ENCODE assay signal across 8 cellular contexts in the genomic region with DNA sequence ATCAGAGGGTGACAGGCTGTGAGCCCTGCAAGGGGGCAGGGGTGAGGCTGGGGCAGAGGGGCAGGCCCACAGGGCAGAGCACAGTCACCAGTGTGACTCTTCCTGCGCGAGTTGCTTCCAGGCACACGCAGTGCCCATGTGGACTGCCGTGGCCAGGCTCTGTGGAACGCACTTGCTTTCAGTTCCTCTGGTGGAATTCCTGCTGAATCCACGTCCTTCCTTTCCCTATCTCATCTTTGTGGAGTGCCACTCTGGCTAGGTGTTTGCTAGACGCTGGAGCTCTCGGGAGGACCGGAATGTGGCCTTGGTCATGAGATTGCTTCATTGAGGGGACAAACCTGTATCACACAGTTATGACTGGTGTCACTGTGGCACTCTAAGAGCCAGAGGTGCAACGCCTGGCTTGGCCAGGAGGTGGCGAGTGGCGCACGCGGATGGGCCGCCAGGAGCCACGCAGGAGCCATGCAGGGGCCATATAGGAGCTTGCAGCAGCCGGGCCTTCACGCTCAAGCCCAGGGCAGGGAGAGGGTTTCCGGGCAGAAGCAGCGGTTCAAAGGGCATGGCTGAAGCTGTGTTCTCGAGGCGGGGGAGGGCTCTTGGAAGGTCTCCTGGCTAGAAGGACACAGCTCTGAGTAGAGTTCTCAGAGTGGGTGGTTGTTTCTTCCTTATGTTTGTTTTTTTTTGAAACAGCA. TPM values are rescaled to one million over a fixed set of nuclear protein-coding genes. Genes with fewer than 3 reads are reported as not detected.
A peak's percentile ranks its signal among the peaks of the same experiment; 100 is the strongest.
DNase-seq lines count a peak whose midpoint lies in the region; ATAC-seq, FAIRE-seq and TF ChIP-seq lines count a peak whose summit lies in the region.

No MANE protein-coding gene starts in this region.

- ATAC-seq in GM19324 (IDR thresholded peaks at IDR 0.05; ENCODE audit: low FRiP score, unreplicated experiment), result no peak

- no peaks in the 10 kb centered on the region for H3K27me3 Mint-ChIP-seq in mesothelial cell of epicardium (ENCODE audit: low read depth)

- H3K9ac ChIP-seq in H1 (replicated peaks in 1 of 4; ENCODE audit: extremely low read depth in 1 of 4, low read depth in 3 of 4, low read length in 3 of 4), result no peak overlapping the region

- peak; percentile 99 for TF ChIP-seq CTCF in BJ (IDR thresholded peaks at IDR 0.05; ENCODE audit: insufficient read depth, low read depth, low read length)
- peak; percentile 92 to 96 (median 96) for TF ChIP-seq CTCF in H1 (IDR thresholded peaks at IDR 0.05; ENCODE audit: control extremely low read depth in 1 of 3, insufficient read depth in 1 of 3, low read depth in 1 of 3, low read length in 3 of 3)
- TF ChIP-seq CTCF in mesothelial cell of epicardium (IDR thresholded peaks at IDR 0.05; ENCODE audit: unreplicated experiment), result peak; percentile 86

- CTCF ChIA-PET in BJ (lab: Yijun Ruan, JAX) (interaction anchor here (0.6 to 2.8 kb wide), 37 partner anchors 9 to 1698 kb away, joined by 3 to 21 read pairs (median 4); a partner anchor contains a TSS), HEK293T (lab: Yijun Ruan, JAX) (interaction anchor here (0.6 to 1.2 kb wide), 10 partner anchors 11 to 614 kb away, joined by 3 to 6 read pairs (median 4); no protein-coding TSS in a partner anchor), H1 (lab: Charles Lee; ENCODE audit: partially characterized antibody) (interaction anchor here (0.5 to 3.3 kb wide), 23 partner anchors 10 to 326 kb away, joined by 3 to 25 read pairs (median 3); no protein-coding TSS in a partner anchor)

- H2BK20ac ChIP-seq in H1 (ENCODE audit: low read length), result no peak overlapping the region

- no peak overlapping the region for H2AFZ ChIP-seq in H1 (ENCODE audit: low read length)

- no peak overlapping the region for H2BK15ac ChIP-seq in H1 (ENCODE audit: low read length)

- FAIRE-seq in H1 (lab: Jason Lieb, UNC), result peak; percentile 65

- H4K5ac ChIP-seq in H1 (ENCODE audit: insufficient read length, low read depth, low read length), result no peak overlapping the region

- H3K14ac ChIP-seq in H1 (ENCODE audit: insufficient read length), result no peak overlapping the region

- no peak overlapping the region for H3K27ac Mint-ChIP-seq in mesothelial cell of epicardium

- H3K4me1 ChIP-seq in H1 (replicated peaks in 1 of 4; ENCODE audit: control insufficient read depth in 3 of 4, insufficient read depth in 4 of 4, low read length in 3 of 4), result no peaks in the 10 kb centered on the region; a peak in 2 of 7 replicates

- peak; percentile 81 to 86 for TF ChIP-seq RAD21 in H1 (IDR thresholded peaks at IDR 0.05 in 1 of 2, conservative IDR thresholded peaks at IDR 0.05 in 1 of 2; ENCODE audit: low read depth in 2 of 2, low read length in 2 of 2)

- TF ChIP-seq EP300 in H1 (IDR thresholded peaks at IDR 0.05; ENCODE audit: borderline replicate concordance in 1 of 2, low read depth in 2 of 2, low read length in 2 of 2), result no peak

- no peak overlapping the region for H2BK12ac ChIP-seq in H1 (ENCODE audit: low read depth, low read length)

- no peak overlapping the region for H3K56ac ChIP-seq in H1 (replicated peaks; ENCODE audit: insufficient read length, low read depth, low read length)

- no peak overlapping the region for H3K27ac ChIP-seq in H1 (ENCODE audit: low read depth, low read length)

- H4K20me1 ChIP-seq in H1 (replicated peaks in 1 of 2; ENCODE audit: control insufficient read depth in 1 of 2, insufficient read depth in 2 of 2, low read length in 2 of 2), result peaks cover 0 to 8% of the 10 kb centered on the region in 2 experiments

- H3K23ac ChIP-seq in H1 (ENCODE audit: insufficient read length), result no peak overlapping the region

- H3K36me3 Mint-ChIP-seq in mesothelial cell of epicardium, result peaks cover 9% of the 10 kb centered on the region

- no peak overlapping the region; the same call in 1 of the 2 replicates for H4K8ac ChIP-seq in H1 (ENCODE audit: extremely low read depth, insufficient read depth, low read length)

- H4K91ac ChIP-seq in H1 (replicated peaks; ENCODE audit: insufficient read length, low read length), result no peak overlapping the region

- H2AK5ac ChIP-seq in H1 (ENCODE audit: low read depth, low read length), result no peak overlapping the region

- no peak for TF ChIP-seq POLR2A in H1 (IDR thresholded peaks at IDR 0.05; ENCODE audit: control extremely low read depth in 1 of 2, low read depth in 2 of 2, low read length in 2 of 2)

- no peaks in the 10 kb centered on the region for H3K9me3 Mint-ChIP-seq in mesothelial cell of epicardium

- no peak overlapping the region for H3K18ac ChIP-seq in H1 (ENCODE audit: extremely low read depth, low read length)

- H3K4ac ChIP-seq in H1 (replicated peaks; ENCODE audit: insufficient read length, low read depth, low read length), result no peak overlapping the region

- H3K4me3 ChIP-seq in BJ (ENCODE audit: low read depth, low read length), result no peak overlapping the region
- H3K4me3 ChIP-seq in H1 (ENCODE audit: extremely low read depth in 1 of 4, insufficient read depth in 2 of 4, low read depth in 3 of 4, low read length in 4 of 4), result no peak overlapping the region

- H3K4me3 Mint-ChIP-seq in mesothelial cell of epicardium, result no peak overlapping the region

- H3K9me3 ChIP-seq in H1 (ENCODE audit: insufficient read depth in 2 of 2, low read depth in 1 of 2, low read length in 1 of 2), result no peaks in the 10 kb centered on the region

- POLR2A ChIA-PET in BJ (lab: Charles Lee) (no interaction called here), HEK293T (lab: Yijun Ruan, JAX) (no interaction called here), H1 (lab: Charles Lee; ENCODE audit: partially characterized antibody) (interaction anchor here (1.5 kb wide), 1 partner anchor 36 kb away, joined by 4 read pairs; a partner anchor contains a TSS)

- H3K4me2 ChIP-seq in H1 (ENCODE audit: insufficient read depth in 1 of 2, low read depth in 2 of 2, low read length in 2 of 2), result no peak overlapping the region

- peaks cover 0 to under 1% of the 10 kb centered on the region in 2 experiments; a peak in 1 of 4 replicates for H3K79me2 ChIP-seq in H1 (ENCODE audit: control insufficient read depth in 1 of 2, insufficient read depth in 2 of 2, low read length in 2 of 2)

- no peaks in the 10 kb centered on the region for H3K23me2 ChIP-seq in H1 (ENCODE audit: low read depth, low read length)

- H3K27me3 ChIP-seq in BJ (ENCODE audit: control insufficient read depth, insufficient read depth, low read length) (no peaks in the 10 kb centered on the region), H1 (replicated peaks in 1 of 4; ENCODE audit: control insufficient read depth in 3 of 4, extremely low read depth in 1 of 4, insufficient read depth in 3 of 4, low read length in 3 of 4) (no peaks in the 10 kb centered on the region)

- peaks cover 3% of the 10 kb centered on the region for H3K4me1 Mint-ChIP-seq in mesothelial cell of epicardium

- no peak overlapping the region for H2BK120ac ChIP-seq in H1 (replicated peaks; ENCODE audit: low read depth, low read length)

- H3K79me1 ChIP-seq in H1 (ENCODE audit: low read depth, low read length), result peaks cover 3% of the 10 kb centered on the region; the same call in 1 of the 2 replicates

- H3K36me3 ChIP-seq in BJ (ENCODE audit: control insufficient read depth, insufficient read depth, low read length) (peaks cover 27% of the 10 kb centered on the region), H1 (ENCODE audit: control insufficient read depth in 2 of 4, insufficient read depth in 4 of 4, low read length in 3 of 4) (peaks cover 0 to 6% (median under 1%) of the 10 kb centered on the region in 4 experiments; a peak in 3 of 8 replicates)

- DNase-seq in BJ (ENCODE audit: low read depth), result no peak
- peak; percentile 86 for DNase-seq in HEK293T (ENCODE audit: extremely low spot score)
- DNase-seq in NCI-H748 treated with DMSO at 0.1 percent for 48 hours (lab: John Stamatoyannopoulos, UW), result peak; percentile 18
- peak; percentile 50 to 63 (median 59) for DNase-seq in activated CD8-positive, alpha-beta memory T cell treated with anti-CD3 and anti-CD28 coated beads for 48 hours (ENCODE audit: low read depth in 2 of 3, low spot score in 2 of 3)
- DNase-seq in H1 (ENCODE audit: low read depth in 1 of 2, low spot score in 2 of 2), result peak; percentile 70 to 94
- peak in 1 of 2 experiments; percentile 83 for DNase-seq in mesothelial cell of epicardium (ENCODE audit: low spot score in 2 of 2, unreplicated experiment in 2 of 2)
- DNase-seq in stimulated activated CD8-positive, alpha-beta memory T cell treated with anti-CD3 and anti-CD28 coated beads, Interleukin-2, amount 100 ng/mL, for 48 hours (ENCODE audit: low read depth in 2 of 2), result peak; percentile 62 to 69

- WGBS in H1 (ENCODE audit: extremely low coverage in 1 of 2, insufficient coverage in 1 of 2, insufficient read length in 1 of 2, insufficient replicate concordance in 2 of 2, low coverage in 1 of 2, low lambda C conversion rate in 2 of 2, missing lambda C conversion rate in 1 of 2), 2 experiments, result 46% methylated on average over 22 of the region's 22 CpGs; no CpG with 5 or more reads in 1 of the 2 experiments

- no peak overlapping the region for H2BK5ac ChIP-seq in H1 (ENCODE audit: low read depth, low read length)

TF ChIP-seq in HEK293T, 16 proteins besides CTCF, POLR2A, EP300 and RAD21 (continues in another document):
- no peak for TF ChIP-seq FOXM1 (IDR thresholded peaks at IDR 0.05; ENCODE audit: borderline replicate concordance)
- TF ChIP-seq SUZ12 (IDR thresholded peaks at IDR 0.05), result no peak
- TF ChIP-seq ZNF384 (IDR thresholded peaks at IDR 0.05), result no peak
- TF ChIP-seq SP1 (IDR thresholded peaks at IDR 0.05), result no peak

TF ChIP-seq in H1, 55 proteins besides CTCF, POLR2A, EP300 and RAD21 (continues in another document):
- TF ChIP-seq YY1 (IDR thresholded peaks at IDR 0.05; ENCODE audit: low read depth, low read length) (0 out of 2 replicates have a peak, but pooled peaks have one; percentile 9), TBP (IDR thresholded peaks at IDR 0.05; ENCODE audit: low read depth, low read length) (peak; percentile 50; the same call in 1 of the 2 replicates), TAF7 (optimal IDR thresholded peaks at IDR 0.05; ENCODE audit: borderline replicate concordance, low read depth, low read length) (no peak), GABPA (IDR thresholded peaks at IDR 0.05; ENCODE audit: borderline replicate concordance, insufficient read depth, low read length) (peak; percentile 63; the same call in 1 of the 2 replicates), CREB1 (IDR thresholded peaks at IDR 0.05) (0 out of 2 replicates have a peak, but pooled peaks have one; percentile 6)

RNA-seq across cellular contexts. Expression of a gene that starts 36.1 kb away (rescaled TPM):
- polyA plus RNA-seq in BJ (2011; rRNA removed) (20.5 and 24.2 TPM in 2 replicates), H1 (2011; rRNA removed) (11.9 and 14.0 TPM in 2 replicates)
- polyA minus RNA-seq in BJ (2011; rRNA and poly(A)+ RNA removed), result 11.9 and 12.4 TPM in 2 replicates
- total RNA-seq in H1 (2021; fragmentation: NEBNext Ultra II Directional; extraction: Animal tissue kit (Norgen Biotek cat#: 25700)), result 18.4 and 19.0 TPM in 2 replicates
- polyA plus RNA-seq in H1 (2011; cell fraction: cytosol; rRNA removed), result 11.3 TPM
- 11.6 TPM for polyA plus RNA-seq in H1 (2011; cell fraction: nucleus; rRNA removed)
- polyA plus RNA-seq in H1 (2012, experiment 1 of 2), result 11.4 to 14.8 TPM (median 13.5 TPM) in 4 replicates
- polyA plus RNA-seq in H1 (2012, experiment 2 of 2), result 14.1 TPM
- 9.6 TPM for polyA plus RNA-seq in H1 (2013, experiment 1 of 2)
- 9.5 TPM for polyA plus RNA-seq in H1 (2013, experiment 2 of 2)
- polyA minus RNA-seq in H1 (2011; rRNA and poly(A)+ RNA removed), result 10.9 and 12.5 TPM in 2 replicates
- polyA minus RNA-seq in H1 (2011; cell fraction: cytosol; rRNA and poly(A)+ RNA removed), result 11.4 TPM
- polyA minus RNA-seq in H1 (2011; cell fraction: nucleus; rRNA and poly(A)+ RNA removed), result 19.0 TPM
- total RNA-seq in mesothelial cell of epicardium, result 26.2 to 26.7 TPM (median 26.6 TPM) in 3 replicates
